Comparison of ENCODE assay signal across 21 cellular contexts in genomic region chr1:14513084-14513483, GRCh38.
"Had no signal": no experiment of that assay in that cellular context is flagged by ENCODE, and none has a peak within 500 bp of the region (broad histone marks: within the 10 kb centered on the region; RNA-seq: fewer than 3 reads in every experiment).

No MANE protein-coding gene starts in this region.

- ATAC-seq: activated naive CD8-positive, alpha-beta T cell treated with anti-CD3 and anti-CD28 coated beads, Interleukin-2, amount 50 U/mL, for 24 hours; body of pancreas; left colon; lower lobe of right lung; naive thymus-derived CD4-positive, alpha-beta T cell; right lobe of liver; stimulated activated naive B cell treated with anti-CD40 and anti-IgM and Interleukin-4, amounts not matched to agents 10 μg/mL and 1 μg/mL and 100 μg/mL, for 72 hours had no signal

- H3K9me3 ChIP-seq: body of pancreas, lower lobe of right lung, right lobe of liver, SK-N-SH had no signal

- H3K27ac Mint-ChIP-seq: activated CD4-positive, alpha-beta memory T cell treated with anti-CD3 and anti-CD28 coated beads for 36 hours; activated naive CD8-positive, alpha-beta T cell treated with anti-CD3 and anti-CD28 coated beads, Interleukin-2, amount 50 U/mL, for 24 hours; naive thymus-derived CD4-positive, alpha-beta T cell; stimulated activated naive B cell treated with anti-CD40 and anti-IgM and Interleukin-4, amounts not matched to agents 10 μg/mL and 1 μg/mL and 100 μg/mL, for 72 hours had no signal

- H3K4me3 Mint-ChIP-seq: activated CD4-positive, alpha-beta memory T cell treated with anti-CD3 and anti-CD28 coated beads for 36 hours; activated naive CD8-positive, alpha-beta T cell treated with anti-CD3 and anti-CD28 coated beads, Interleukin-2, amount 50 U/mL, for 24 hours; stimulated activated naive B cell treated with anti-CD40 and anti-IgM and Interleukin-4, amounts not matched to agents 10 μg/mL and 1 μg/mL and 100 μg/mL, for 72 hours had no signal

- H3K4me1 ChIP-seq: body of pancreas, lower lobe of right lung, parathyroid adenoma, right lobe of liver had no signal

- H2AFZ ChIP-seq: parathyroid adenoma had no signal

- H3K9me3 Mint-ChIP-seq: activated CD4-positive, alpha-beta memory T cell treated with anti-CD3 and anti-CD28 coated beads for 36 hours; activated naive CD8-positive, alpha-beta T cell treated with anti-CD3 and anti-CD28 coated beads, Interleukin-2, amount 50 U/mL, for 24 hours; stimulated activated naive B cell treated with anti-CD40 and anti-IgM and Interleukin-4, amounts not matched to agents 10 μg/mL and 1 μg/mL and 100 μg/mL, for 72 hours had no signal

- H3K4me1 Mint-ChIP-seq: naive thymus-derived CD4-positive, alpha-beta T cell had no signal

- H3K27ac ChIP-seq: body of pancreas, cardiac muscle cell, lower lobe of right lung, parathyroid adenoma, right lobe of liver had no signal

- H3K4me3 ChIP-seq: body of pancreas, cardiac muscle cell, lower lobe of right lung, right lobe of liver, smooth muscle cell had no signal

- H3K27me3 ChIP-seq: body of pancreas, cardiac muscle cell, right lobe of liver had no signal

- DNase-seq: activated CD4-positive, alpha-beta memory T cell treated with anti-CD3 and anti-CD28 coated beads for 36 hours; activated CD4-positive, alpha-beta T cell treated with anti-CD3 and anti-CD28 coated beads for 48 hours; activated effector memory CD4-positive, alpha-beta T cell treated with anti-CD3 and anti-CD28 coated beads, Interleukin-2, amount 50 U/mL, for 16 hours; activated naive CD4-positive, alpha-beta T cell treated with anti-CD3 and anti-CD28 coated beads, Interleukin-2, amount 50 U/mL, for 16 hours; activated naive CD8-positive, alpha-beta T cell treated with anti-CD3 and anti-CD28 coated beads, Interleukin-2, amount 50 U/mL, for 24 hours; activated T-cell treated with anti-CD3 and anti-CD28 coated beads, Interleukin-2, amount 50 U/mL, for 48 hours; anterior cingulate cortex; body of pancreas; left colon; lower lobe of right lung; naive thymus-derived CD4-positive, alpha-beta T cell; right lobe of liver; SK-N-SH; stimulated activated CD4-positive, alpha-beta T cell treated with anti-CD3 and anti-CD28 coated beads, Interleukin-2, amount 100 ng/mL, for 48 hours; stimulated activated CD8-positive, alpha-beta memory T cell treated with anti-CD3 and anti-CD28 coated beads, Interleukin-4, amount 100 ng/mL, for 48 hours; stimulated activated naive B cell treated with anti-CD40 and anti-IgM and Interleukin-4, amounts not matched to agents 10 μg/mL and 1 μg/mL and 100 μg/mL, for 72 hours; T-helper 2 cell; trophoblast cell had no signal

- H3K36me3 Mint-ChIP-seq: activated CD4-positive, alpha-beta memory T cell treated with anti-CD3 and anti-CD28 coated beads for 36 hours; naive thymus-derived CD4-positive, alpha-beta T cell; stimulated activated naive B cell treated with anti-CD40 and anti-IgM and Interleukin-4, amounts not matched to agents 10 μg/mL and 1 μg/mL and 100 μg/mL, for 72 hours had no signal

- H3K36me3 ChIP-seq: cardiac muscle cell, lower lobe of right lung, right lobe of liver had no signal

- H3K4me2 ChIP-seq: SK-N-SH, smooth muscle cell had no signal

- H3K9ac ChIP-seq: parathyroid adenoma, SK-N-SH had no signal
